ENCODE assay signal across 11 cellular contexts in the genomic region with DNA sequence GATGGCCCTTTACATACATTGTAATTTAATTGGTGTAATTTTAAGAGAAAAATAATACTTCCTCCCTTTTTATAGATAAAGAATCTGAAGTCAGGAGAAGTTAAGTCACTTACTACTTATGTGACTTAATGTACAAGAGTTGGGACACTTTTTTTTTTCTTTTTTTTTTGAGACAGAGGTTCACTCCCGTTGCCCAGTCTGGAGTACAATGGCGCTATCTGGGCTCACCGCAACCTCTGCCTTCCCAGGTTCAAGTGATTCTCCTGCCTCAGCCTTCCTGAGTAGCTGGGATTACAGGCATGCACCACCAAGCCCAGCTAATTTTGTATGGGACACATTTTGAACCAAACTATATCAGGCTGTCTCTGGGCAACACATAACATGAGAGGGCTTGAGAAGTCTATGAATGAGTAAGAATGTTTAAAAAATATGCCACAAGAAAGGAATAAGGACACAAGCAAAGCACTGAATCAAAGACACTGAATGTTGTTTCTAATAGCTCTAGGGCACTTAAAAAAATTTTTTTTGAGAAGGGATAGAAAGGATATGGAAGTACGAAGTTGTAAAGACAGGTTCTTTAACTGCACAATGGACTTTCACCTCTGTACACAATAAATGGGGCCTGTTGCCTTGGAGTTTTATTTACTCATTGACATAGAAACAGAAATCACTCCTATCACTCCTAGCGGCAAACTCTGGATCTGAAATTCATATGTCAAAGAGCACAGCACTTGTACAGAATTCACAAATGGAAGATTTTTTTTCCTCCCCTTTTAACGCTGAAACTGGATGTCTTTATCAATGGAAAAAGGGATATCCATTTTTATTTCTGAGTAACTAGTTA. TPM values are rescaled to one million over a fixed set of nuclear protein-coding genes. Genes with fewer than 3 reads are reported as not detected.
DNase-seq lines count a peak whose midpoint lies in the region; ATAC-seq, FAIRE-seq and TF ChIP-seq lines count a peak whose summit lies in the region.
"Had no signal": no experiment of that assay in that cellular context is flagged by ENCODE, and none has a peak within 500 bp of the region (broad histone marks: within the 10 kb centered on the region; RNA-seq: fewer than 3 reads in every experiment).

No MANE protein-coding gene starts in this region.

- H3K27ac Mint-ChIP-seq in activated naive CD4-positive, alpha-beta T cell treated with anti-CD3 and anti-CD28 coated beads, Interleukin-2, amount 50 U/mL, for 72 hours: peak overlapping the region; percentile 10 to 23
- H3K27ac Mint-ChIP-seq: T-helper 1 cell treated with Interleukin-12 subunit alpha and Interleukin-12 subunit beta and Interleukin-4 antibody, amounts not matched to agents 30 μg/mL and 1 μg/mL, for 36 hours had no signal

- BruUV-seq in K562 (replicated peaks; lab: Mats Ljungman, UMichigan): no TSS peak

- H3K27me3 ChIP-seq in K562 (ENCODE audit: control insufficient read depth in 2 of 2, insufficient read depth in 2 of 2, low read length in 2 of 2) (no peaks in the 10 kb centered on the region), left lung (no peaks in the 10 kb centered on the region), transverse colon (no peaks in the 10 kb centered on the region)

- H3K4me3 ChIP-seq in K562 (no peak overlapping the region), left lung (no peak overlapping the region), transverse colon (peak overlapping the region in 1 of 4 donors; percentile 20)

- 26% methylated on average over 5 of the region's 6 CpGs for WGBS in K562 (ENCODE audit: insufficient coverage, low coverage, missing lambda C conversion rate)
- WGBS in transverse colon (ENCODE audit: low coverage in 1 of 2), 2 donors: 49 to 56% methylated on average over 6 of the region's 6 CpGs

- no peaks in the 10 kb centered on the region; the same call in 2 of the 3 replicates for H3K36me3 ChIP-seq in K562 (ENCODE audit: control insufficient read depth, insufficient read depth, low read length)
- no peaks in the 10 kb centered on the region for H3K36me3 ChIP-seq in left lung
- H3K36me3 ChIP-seq in transverse colon: no peaks in the 10 kb centered on the region

- peak overlapping the region; percentile 41; the same call in 1 of the 3 replicates for H3K27ac ChIP-seq in K562 (ENCODE audit: extremely low read depth, low read depth, low read length)
- peak overlapping the region; percentile 4 to 51 for H3K27ac ChIP-seq in left lung
- peak overlapping the region; percentile 75 to 89 (median 84) for H3K27ac ChIP-seq in transverse colon

- no peaks in the 10 kb centered on the region for H3K9me1 ChIP-seq in K562 (ENCODE audit: control insufficient read depth, insufficient read depth, low read length)

- CTCF ChIA-PET in K562 (lab: Yijun Ruan, JAX; ENCODE audit: low intra/inter-chr PET ratio): no interaction called here

- H3K4me2 ChIP-seq in K562 (ENCODE audit: insufficient read depth, low read length): peak overlapping the region; percentile 26

- no peak overlapping the region for H3K9ac ChIP-seq in K562 (ENCODE audit: insufficient read depth in 1 of 2, low read depth in 2 of 2, low read length in 2 of 2)

- no peak overlapping the region for H2AFZ ChIP-seq in K562 (ENCODE audit: low read depth, low read length)

- FAIRE-seq in K562 (lab: Jason Lieb, UNC): no peak

- H3K79me2 ChIP-seq in K562 (ENCODE audit: control insufficient read depth, insufficient read depth, low read length): peaks cover 97% of the 10 kb centered on the region

- DNase-seq in activated naive CD4-positive, alpha-beta T cell treated with anti-CD3 and anti-CD28 coated beads, Interleukin-2, amount 50 U/mL, for 72 hours (ENCODE audit: low spot score in 2 of 2): no peak
- no peak for DNase-seq in activated naive CD4-positive, alpha-beta T cell (lab: John Stamatoyannopoulos, UW)
- DNase-seq in K562 (ENCODE audit: extremely low read depth in 1 of 4, low spot score in 3 of 4) (no peak), left lung (no peak), transverse colon (no peak), NK-92 (lab: John Stamatoyannopoulos, UW; ENCODE audit: unreplicated experiment) (no peak)
- DNase-seq: NCI-H187 had no signal

- POLR2A ChIA-PET in K562 (lab: Yijun Ruan, JAX): interaction anchor here (0.6 to 1.0 kb wide), 2 partner anchors 13 to 16 kb away, joined by 3 read pairs; no protein-coding TSS in a partner anchor

- TF ChIP-seq POLR2A in K562 (conservative IDR thresholded peaks at IDR 0.05) (no peak), transverse colon (IDR thresholded peaks at IDR 0.05) (no peak)

- in situ Hi-C loops in K562 (cut with MboI) (loop anchor here (10.0 kb wide), 1 partner anchor 349 kb away; no protein-coding TSS in a partner anchor), transverse colon (cut with MboI; ENCODE audit: low pct_ligation_motif_present in 1 of 4, low pct_unique_long_range_greater_than_20kb in 1 of 4, low sequenced_read_pairs in 3 of 4) (no loop called here)

- peaks cover 6% of the 10 kb centered on the region for H4K20me1 ChIP-seq in K562 (replicated peaks; ENCODE audit: control insufficient read depth, insufficient read depth, low read length)

- TF ChIP-seq CTCF in K562 (IDR thresholded peaks at IDR 0.05 in 2 of 3, conservative IDR thresholded peaks at IDR 0.05 in 1 of 3; ENCODE audit: insufficient read depth in 2 of 3, low read depth in 1 of 3, low read length in 3 of 3) (no peak), left lung (IDR thresholded peaks at IDR 0.05) (no peak), transverse colon (IDR thresholded peaks at IDR 0.05) (peak; percentile 16 to 79 (median 43))

- no peaks in the 10 kb centered on the region for H3K9me3 ChIP-seq in K562 (replicated peaks; ENCODE audit: control insufficient read depth, insufficient read depth, low read depth, low read length)
- H3K9me3 ChIP-seq in left lung: no peaks in the 10 kb centered on the region
- no peaks in the 10 kb centered on the region for H3K9me3 ChIP-seq in transverse colon

- H3K4me1 ChIP-seq in K562 (replicated peaks in 1 of 2; ENCODE audit: control insufficient read depth in 2 of 2, insufficient read depth in 2 of 2, low read length in 2 of 2): peaks cover 8 to 20% of the 10 kb centered on the region in 2 experiments; a peak in 3 of 5 replicates
- H3K4me1 ChIP-seq in left lung: peaks cover 0 to 85% of the 10 kb centered on the region in 2 donors
- H3K4me1 ChIP-seq in transverse colon: peaks cover 14 to 87% (median 46%) of the 10 kb centered on the region in 4 donors

- TF ChIP-seq EP300 in K562 (IDR thresholded peaks at IDR 0.05; ENCODE audit: low read length): no peak
- TF ChIP-seq EP300 in transverse colon (IDR thresholded peaks at IDR 0.05; ENCODE audit: low read depth): no peak

- no peaks in the 10 kb centered on the region for H3K9me3 Mint-ChIP-seq in activated naive CD4-positive, alpha-beta T cell treated with anti-CD3 and anti-CD28 coated beads, Interleukin-2, amount 50 U/mL, for 72 hours
- H3K9me3 Mint-ChIP-seq: T-helper 1 cell treated with Interleukin-12 subunit alpha and Interleukin-12 subunit beta and Interleukin-4 antibody, amounts not matched to agents 30 μg/mL and 1 μg/mL, for 36 hours had no signal

- ATAC-seq in activated naive CD4-positive, alpha-beta T cell treated with anti-CD3 and anti-CD28 coated beads, Interleukin-2, amount 50 U/mL, for 72 hours: peak in 1 of 2 donors; percentile 39
- ATAC-seq in K562 (peak; percentile 18), left lung (peak; percentile 50), GM21576 (IDR thresholded peaks at IDR 0.05; ENCODE audit: unreplicated experiment) (no peak), GM21526 (IDR thresholded peaks at IDR 0.05; ENCODE audit: low FRiP score, unreplicated experiment) (no peak)
- ATAC-seq: sciatic nerve had no signal

- intact Hi-C loops in K562 (cut with micrococcal nuclease) (loop anchor here (5.0 kb wide), 1 partner anchor 152 kb away; the partner anchor contains the start of gene KBTBD2), left lung (cut with DNase I) (no loop called here), transverse colon (cut with DNase I; ENCODE audit: low total_unique reads) (no loop called here)

- TF ChIP-seq RAD21 in K562 (CRISPR knock-in tag; conservative IDR thresholded peaks at IDR 0.05 in 1 of 2, IDR thresholded peaks at IDR 0.05 in 1 of 2): no peak

- peaks cover 0 to 5% of the 10 kb centered on the region in 2 donors for H3K36me3 Mint-ChIP-seq in activated naive CD4-positive, alpha-beta T cell treated with anti-CD3 and anti-CD28 coated beads, Interleukin-2, amount 50 U/mL, for 72 hours

RNA-seq across cellular contexts. Expression of gene NT5C3A, which starts 18.5 kb away (rescaled TPM):
- total RNA-seq in activated naive CD4-positive, alpha-beta T cell treated with anti-CD3 and anti-CD28 coated beads, Interleukin-2, amount 50 U/mL, for 72 hours: 10 to 100 TPM; 37.9 to 53.5 TPM
- total RNA-seq in K562 (2011; cell fraction: chromatin; rRNA removed; ENCODE audit: low replicate concordance): 35.5 and 114 TPM in 2 replicates
- 28.3 and 40.7 TPM in 2 replicates for total RNA-seq in K562 (2011; cell fraction: nucleolus; rRNA removed)
- 50.2 and 78.4 TPM in 2 replicates for total RNA-seq in K562 (2011; cell fraction: nucleoplasm; rRNA removed)
- 42.9 and 45.1 TPM in 2 replicates for total RNA-seq in K562 (2014; rRNA removed)
- 60.1 and 62.7 TPM in 2 replicates for total RNA-seq in K562 (2014; rRNA removed; fragmentation: Illumina TruSeq; extraction: Trizol)
- 38.8 and 43.4 TPM in 2 replicates for total RNA-seq in K562 (2015; rRNA removed; fragmentation: Illumina TruSeq; extraction: Trizol)
- 33.1 and 36.1 TPM in 2 replicates for total RNA-seq in K562 (2021)
- polyA plus RNA-seq in K562 (2011; rRNA removed): 34.6 and 43.1 TPM in 2 replicates
- polyA plus RNA-seq in K562 (2011; cell fraction: cytosol; rRNA removed): 4.3 and 11.8 TPM in 2 replicates
- polyA plus RNA-seq in K562 (2011; cell fraction: nucleus; rRNA removed): 8.1 and 14.4 TPM in 2 replicates
- 32.9 and 39.1 TPM in 2 replicates for polyA plus RNA-seq in K562 (2012)
- 40.0 and 41.7 TPM in 2 replicates for polyA plus RNA-seq in K562 (2014; fragmentation: Illumina TruSeq; extraction: Trizol)
- 10 to 100 TPM; 18.6 to 27.0 TPM for polyA plus RNA-seq in K562 (2014; fragmentation: Nextera tagmentation; extraction: Ambion mirVana)
- 35.0 and 47.6 TPM in 2 replicates for polyA plus RNA-seq in K562 (2014; rRNA removed)
- 22.4 and 29.2 TPM in 2 replicates for polyA minus RNA-seq in K562 (2011; rRNA and poly(A)+ RNA removed)
- 8.5 and 10.3 TPM in 2 replicates for polyA minus RNA-seq in K562 (2011; cell fraction: cytosol; rRNA and poly(A)+ RNA removed)
- 12.5 and 20.1 TPM in 2 replicates for polyA minus RNA-seq in K562 (2011; cell fraction: nucleus; rRNA and poly(A)+ RNA removed)
- 10 to 100 TPM; 21.8 to 26.5 TPM for total RNA-seq in left lung
- total RNA-seq in transverse colon: 100 to 1,000 TPM in 1 of 4 donors, 10 to 100 TPM in 2, 1 to 10 TPM in 1; 9.0 to 115 (median 55.7) TPM

Comparison
In these comparisons a context has a peak if more than half of its experiments do, and no peak if none do; other contexts are left out.
1. ATAC-seq: peak in K562 (single experiment) and left lung (single experiment); none in GM21576 (single experiment) and GM21526 (single experiment).
2. H3K27ac ChIP-seq: peak in every context shown above with its lines; median percentile 84 in transverse colon; 41 in K562; 28 in left lung.
3. CTCF ChIP-seq: peak in transverse colon (5 of 5); none in K562 (0 of 3) and left lung (0 of 2).